ENCODE assay signal across 11 cellular contexts in genomic region chr11:15968461-15969130, GRCh38.
DNase-seq lines count a peak whose midpoint lies in the region; ATAC-seq, FAIRE-seq and TF ChIP-seq lines count a peak whose summit lies in the region.
"Had no signal": no experiment of that assay in that cellular context is flagged by ENCODE, and none has a peak within 500 bp of the region (broad histone marks: within the 10 kb centered on the region; RNA-seq: fewer than 3 reads in every experiment).

No MANE protein-coding gene starts in this region.

- H3K36me3 ChIP-seq in bronchial epithelial cell (ENCODE audit: control insufficient read depth, insufficient read depth, low read length) (no peaks in the 10 kb centered on the region), lower lobe of right lung (no peaks in the 10 kb centered on the region), thoracic aorta (no peaks in the 10 kb centered on the region)

- H3K9me3 ChIP-seq in lower lobe of right lung (no peaks in the 10 kb centered on the region), thoracic aorta (no peaks in the 10 kb centered on the region)

- H3K4me1 ChIP-seq in lower lobe of right lung (peaks cover 33% of the 10 kb centered on the region), thoracic aorta (ENCODE audit: control insufficient read depth in 1 of 2, low read depth in 2 of 2) (peaks cover 15 to 31% of the 10 kb centered on the region in 2 donors)
- H3K4me1 ChIP-seq: parathyroid adenoma had no signal

- H3K27ac ChIP-seq in lower lobe of right lung (peak overlapping the region; percentile 79), thoracic aorta (peak overlapping the region; percentile 19 to 68)
- H3K27ac ChIP-seq: parathyroid adenoma had no signal

- TF ChIP-seq CTCF in bronchial epithelial cell (IDR thresholded peaks at IDR 0.05; ENCODE audit: insufficient read depth, low read length, severe bottlenecking) (no peak), lower lobe of right lung (IDR thresholded peaks at IDR 0.05) (no peak), thoracic aorta (IDR thresholded peaks at IDR 0.05) (no peak)

- peak; percentile 25 for DNase-seq in NCI-H460 (ENCODE audit: extremely low read depth, low read depth)
- DNase-seq in bronchial epithelial cell (ENCODE audit: low read depth), result peak; percentile 32
- DNase-seq in lower lobe of right lung, result no peak
- no peak for DNase-seq in thoracic aorta (ENCODE audit: low spot score)
- no peak for DNase-seq in occipital lobe (lab: John Stamatoyannopoulos, UW)
- DNase-seq in ecto neural progenitor cell (ENCODE audit: low spot score), result no peak
- DNase-seq: activated CD4-positive, alpha-beta T cell treated with anti-CD3 and anti-CD28 coated beads for 1 hour; NCI-H1105 had no signal

- intact Hi-C loops in lower lobe of right lung (cut with DNase I), result no loop called here

- no peak for FAIRE-seq in bronchial epithelial cell (lab: Jason Lieb, UNC)

- H3K4me3 ChIP-seq in bronchial epithelial cell (ENCODE audit: low read depth, low read length), result no peak overlapping the region
- H3K4me3 ChIP-seq in lower lobe of right lung, result no peak overlapping the region
- H3K4me3 ChIP-seq in thoracic aorta, result no peak overlapping the region

- ATAC-seq in lower lobe of right lung, result peak in 1 of 2 donors; percentile 9
- no peak for ATAC-seq in thoracic aorta (ENCODE audit: insufficient number of reproducible peaks, low FRiP score, low read depth)
- no peak for ATAC-seq in GM19467 (IDR thresholded peaks at IDR 0.05; ENCODE audit: unreplicated experiment)
- no peak for ATAC-seq in HG03342 (IDR thresholded peaks at IDR 0.05; ENCODE audit: unreplicated experiment)

- H3K27me3 ChIP-seq in bronchial epithelial cell (ENCODE audit: control insufficient read depth, insufficient read depth, low read length) (no peaks in the 10 kb centered on the region), lower lobe of right lung (ENCODE audit: low read depth) (no peaks in the 10 kb centered on the region), thoracic aorta (replicated peaks; ENCODE audit: insufficient read depth) (no peaks in the 10 kb centered on the region)

Comparison
In these comparisons a context has a peak if more than half of its experiments do, and no peak if none do; other contexts are left out.
1. DNase-seq: peak in NCI-H460 (single experiment) and bronchial epithelial cell (single experiment); none in lower lobe of right lung (single experiment), thoracic aorta (single experiment), occipital lobe (single experiment) and ecto neural progenitor cell (single experiment).